In the genomic region with DNA sequence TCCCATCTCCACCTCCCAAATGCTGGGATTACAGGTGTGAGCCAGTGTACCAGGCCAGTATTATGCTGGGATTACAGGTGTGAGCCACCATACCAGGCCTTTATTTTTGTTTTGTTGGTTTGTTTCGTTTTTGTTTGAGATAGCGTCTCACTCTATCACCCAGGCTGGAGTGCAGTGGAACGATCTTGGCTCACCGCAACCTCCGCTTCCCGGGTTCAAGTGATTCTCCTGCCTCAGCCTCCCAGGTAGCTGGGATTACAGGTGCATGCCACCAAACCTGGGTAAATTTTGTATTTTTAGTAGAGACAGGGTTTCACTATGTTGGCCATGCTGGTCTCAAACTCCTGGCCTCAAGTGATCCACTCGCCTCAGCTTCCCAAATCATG, we compare ENCODE assay signal across 7 cellular contexts. TPM values are rescaled to one million over a fixed set of nuclear protein-coding genes. Genes with fewer than 3 reads are reported as not detected.
DNase-seq lines count a peak whose midpoint lies in the region; ATAC-seq and TF ChIP-seq lines count a peak whose summit lies in the region.
"Not testable (repeated sequence)": the region's sequence is repeated elsewhere in the genome, so short reads cannot be mapped to it uniquely, and the experiment has no call there.

No MANE protein-coding gene starts in this region.

- not testable (repeated sequence) for H4K20me1 ChIP-seq in HCT116 (ENCODE audit: insufficient read depth)

- H3K4me2 ChIP-seq in HCT116 (ENCODE audit: low read length), result peak overlapping the region; percentile 96

- BruUV-seq in HCT116 (replicated peaks; lab: Mats Ljungman, UMichigan), result not testable (repeated sequence)

- not testable (repeated sequence) for H3K79me2 ChIP-seq in HCT116 (ENCODE audit: insufficient read depth, low read length)

- not testable (repeated sequence) for H3K9me2 ChIP-seq in HCT116 (ENCODE audit: insufficient read depth)

- not testable (repeated sequence) for H3K36me3 ChIP-seq in HCT116 (ENCODE audit: control insufficient read depth in 1 of 2, insufficient read depth in 2 of 2, low read length in 2 of 2); breast epithelium; heart left ventricle

- not testable (repeated sequence) for H3K9me3 ChIP-seq in HCT116 (ENCODE audit: control insufficient read depth in 1 of 2, insufficient read depth in 1 of 2, low read depth in 1 of 2, low read length in 2 of 2); breast epithelium; heart left ventricle

- not testable (repeated sequence) for H3K36me3 Mint-ChIP-seq in activated T-cell treated with anti-CD3 and anti-CD28 coated beads, Interleukin-2, amount 50 U/mL, for 4 hours (ENCODE audit: insufficient read depth); naive thymus-derived CD8-positive, alpha-beta T cell
- peaks cover 14% of the 10 kb centered on the region for H3K36me3 Mint-ChIP-seq in stimulated activated effector memory CD8-positive, alpha-beta T cell treated with anti-CD3 and anti-CD28 coated beads, Interleukin-12 subunit alpha, Interleukin-12 subunit beta, amount 100 ng/mL, for 72 hours

- H3K4me3 Mint-ChIP-seq in activated T-cell treated with anti-CD3 and anti-CD28 coated beads, Interleukin-2, amount 50 U/mL, for 4 hours, result peak overlapping the region; percentile 86
- H3K4me3 Mint-ChIP-seq in naive thymus-derived CD8-positive, alpha-beta T cell, result peak overlapping the region in 9 of 10 donors; percentile 82 to 94 (median 90)
- H3K4me3 Mint-ChIP-seq in stimulated activated effector memory CD8-positive, alpha-beta T cell treated with anti-CD3 and anti-CD28 coated beads, Interleukin-12 subunit alpha, Interleukin-12 subunit beta, amount 100 ng/mL, for 72 hours, result peak overlapping the region; percentile 83

- not testable (repeated sequence) for ATAC-seq in HCT116; activated T-cell treated with anti-CD3 and anti-CD28 coated beads, Interleukin-2, amount 50 U/mL, for 4 hours; heart left ventricle; naive thymus-derived CD8-positive, alpha-beta T cell; stimulated activated effector memory CD8-positive, alpha-beta T cell treated with anti-CD3 and anti-CD28 coated beads, Interleukin-12 subunit alpha, Interleukin-12 subunit beta, amount 100 ng/mL, for 72 hours

- TF ChIP-seq RAD21 in HCT116 (IDR thresholded peaks at IDR 0.05; ENCODE audit: low read depth), result not testable (repeated sequence)

- 92 to 97% (median 94%) methylated on average over 7 of the region's 7 CpGs for WGBS in heart left ventricle, 4 donors

- POLR2A ChIA-PET in HCT116 (lab: Charles Lee), result interaction anchor here (0.7 to 9.2 kb wide), 3 partner anchors 12 to 72 kb away, joined by 3 to 166 read pairs (median 11); partner anchors contain the start of gene DDIT4
- POLR2A ChIA-PET in RWPE1 (lab: Yijun Ruan, JAX; ENCODE audit: low non-redundant PET), result not testable (repeated sequence)
- POLR2A ChIA-PET in naive thymus-derived CD8-positive, alpha-beta T cell (lab: Charles Lee), result interaction anchor here (0.5 to 3.3 kb wide), 9 partner anchors 8 to 124 kb away, joined by 3 to 46 read pairs (median 13); partner anchors contain the start of gene DDIT4

- not testable (repeated sequence) for TF ChIP-seq CTCF in HCT116 (IDR thresholded peaks at IDR 0.05 in 2 of 3, conservative IDR thresholded peaks at IDR 0.05 in 1 of 3; ENCODE audit: borderline replicate concordance in 1 of 3, insufficient read depth in 1 of 3, low read depth in 2 of 3, low read length in 2 of 3); RWPE1 (conservative IDR thresholded peaks at IDR 0.05; ENCODE audit: low read depth); breast epithelium (IDR thresholded peaks at IDR 0.05); heart left ventricle (IDR thresholded peaks at IDR 0.05)

- peak overlapping the region; percentile 14 for H2AFZ ChIP-seq in HCT116 (ENCODE audit: low read depth, low read length, poor library complexity, severe bottlenecking)

- intact Hi-C loops in HCT116 (cut with micrococcal nuclease); breast epithelium (cut with DNase I; ENCODE audit: low total_unique reads): not testable (repeated sequence)
- intact Hi-C loops in heart left ventricle (cut with DNase I), result loop anchor here in 1 of 10 donors (5.0 kb wide), 1 partner anchor 70 kb away; no protein-coding TSS in a partner anchor

- peak overlapping the region; percentile 87 to 99 (median 94) for H3K27ac Mint-ChIP-seq in naive thymus-derived CD8-positive, alpha-beta T cell
- H3K27ac Mint-ChIP-seq in stimulated activated effector memory CD8-positive, alpha-beta T cell treated with anti-CD3 and anti-CD28 coated beads, Interleukin-12 subunit alpha, Interleukin-12 subunit beta, amount 100 ng/mL, for 72 hours, result peak overlapping the region; percentile 99

- H3K27ac ChIP-seq in HCT116 (ENCODE audit: low read depth, low read length), result peak overlapping the region; percentile 86
- H3K27ac ChIP-seq in RWPE1, result peak overlapping the region; percentile 100
- H3K27ac ChIP-seq in breast epithelium, result peak overlapping the region; percentile 93 to 95
- peak overlapping the region in 8 of 12 donors; percentile 83 to 98 (median 93) for H3K27ac ChIP-seq in heart left ventricle

- peak overlapping the region; percentile 66; the same call in 1 of the 2 replicates for H3K9ac ChIP-seq in HCT116 (ENCODE audit: low read length)

- H3K4me1 Mint-ChIP-seq in activated T-cell treated with anti-CD3 and anti-CD28 coated beads, Interleukin-2, amount 50 U/mL, for 4 hours (ENCODE audit: low read depth), result peaks cover 55% of the 10 kb centered on the region
- H3K4me1 Mint-ChIP-seq in naive thymus-derived CD8-positive, alpha-beta T cell, result peaks cover 30 to 72% (median 67%) of the 10 kb centered on the region in 4 donors
- H3K4me1 Mint-ChIP-seq in stimulated activated effector memory CD8-positive, alpha-beta T cell treated with anti-CD3 and anti-CD28 coated beads, Interleukin-12 subunit alpha, Interleukin-12 subunit beta, amount 100 ng/mL, for 72 hours, result peaks cover 50% of the 10 kb centered on the region

- not testable (repeated sequence) for H3K9me3 Mint-ChIP-seq in activated T-cell treated with anti-CD3 and anti-CD28 coated beads, Interleukin-2, amount 50 U/mL, for 4 hours; naive thymus-derived CD8-positive, alpha-beta T cell; stimulated activated effector memory CD8-positive, alpha-beta T cell treated with anti-CD3 and anti-CD28 coated beads, Interleukin-12 subunit alpha, Interleukin-12 subunit beta, amount 100 ng/mL, for 72 hours

- not testable (repeated sequence) for DNase-seq in HCT116 (ENCODE audit: low read depth, low spot score); RWPE1 (ENCODE audit: low spot score); activated T-cell treated with anti-CD3 and anti-CD28 coated beads, Interleukin-2, amount 50 U/mL, for 4 hours; breast epithelium (ENCODE audit: low spot score in 2 of 2); heart left ventricle; naive thymus-derived CD8-positive, alpha-beta T cell; stimulated activated effector memory CD8-positive, alpha-beta T cell treated with anti-CD3 and anti-CD28 coated beads, Interleukin-12 subunit alpha, Interleukin-12 subunit beta, amount 100 ng/mL, for 72 hours (ENCODE audit: low spot score in 2 of 2)

- TF ChIP-seq POLR2A in HCT116 (IDR thresholded peaks at IDR 0.05; ENCODE audit: borderline replicate concordance, extremely low read depth, insufficient read depth, insufficient read length); breast epithelium (IDR thresholded peaks at IDR 0.05); heart left ventricle (IDR thresholded peaks at IDR 0.05): not testable (repeated sequence)

- not testable (repeated sequence) for H3K4me3 ChIP-seq in HCT116 (replicated peaks in 1 of 2; ENCODE audit: low read depth in 1 of 2, low read length in 2 of 2); breast epithelium
- peak overlapping the region in 1 of 12 donors; percentile 66 for H3K4me3 ChIP-seq in heart left ventricle

- RAD21 ChIA-PET in HCT116 (lab: Charles Lee; ENCODE audit: low non-redundant PET in 1 of 2, low total read pairs in 2 of 2, uncharacterized antibody in 2 of 2, unreplicated experiment in 2 of 2), result not testable (repeated sequence)

- H3K27me3 Mint-ChIP-seq in activated T-cell treated with anti-CD3 and anti-CD28 coated beads, Interleukin-2, amount 50 U/mL, for 4 hours (ENCODE audit: low read depth); naive thymus-derived CD8-positive, alpha-beta T cell: not testable (repeated sequence)

- H3K4me1 ChIP-seq in HCT116 (ENCODE audit: control insufficient read depth in 1 of 2, insufficient read depth in 2 of 2, low read length in 2 of 2) (peaks cover 44 to 72% of the 10 kb centered on the region in 2 experiments), breast epithelium (peaks cover 20% of the 10 kb centered on the region in 2 donors), heart left ventricle (peaks cover 13 to 67% (median 37%) of the 10 kb centered on the region in 12 donors)

- H3K27me3 ChIP-seq in HCT116 (ENCODE audit: insufficient read depth, low read length); breast epithelium; heart left ventricle: not testable (repeated sequence)

- CTCF ChIA-PET in HCT116 (lab: Charles Lee), result not testable (repeated sequence)
- CTCF ChIA-PET in RWPE1 (lab: Yijun Ruan, JAX), result interaction anchor here (2.7 kb wide), 1 partner anchor 13 kb away, joined by 16 read pairs; the partner anchor contains the start of gene DDIT4

RNA-seq across cellular contexts. Expression of gene DDIT4, which starts 11.7 kb away (rescaled TPM):
- total RNA-seq in HCT116 (2021; ENCODE audit: unreplicated experiment) (462 TPM), breast epithelium (100 to 1,000 TPM; 183 to 555 (median 341) TPM), heart left ventricle (10 to 100 TPM; 14.6 to 68.2 (median 40.4) TPM)
- 1,030 and 1,103 TPM in 2 replicates for polyA plus RNA-seq in HCT116 (2012)
- total RNA-seq in activated T-cell treated with anti-CD3 and anti-CD28 coated beads, Interleukin-2, amount 50 U/mL, for 4 hours, result 100 to 1,000 TPM; 240 to 268 (median 263) TPM
- polyA plus RNA-seq in heart left ventricle, result 100 to 1,000 TPM in 1 of 2 donors, 10 to 100 TPM in 1; 59.4 to 112 TPM
- total RNA-seq in naive thymus-derived CD8-positive, alpha-beta T cell, result 10 to 100 TPM; 23.8 to 29.6 TPM
- 100 to 1,000 TPM in 2 of 3 donors, 10 to 100 TPM in 1; 68.0 to 190 (median 189) TPM for polyA plus RNA-seq in naive thymus-derived CD8-positive, alpha-beta T cell

RNA-seq across cellular contexts. Expression of gene ASCC1, which starts 45.9 kb away (rescaled TPM):
- total RNA-seq in HCT116 (2021; ENCODE audit: unreplicated experiment), result 34.5 TPM
- 21.8 and 28.4 TPM in 2 replicates for polyA plus RNA-seq in HCT116 (2012)
- 10 to 100 TPM; 33.8 to 37.0 (median 34.3) TPM for total RNA-seq in activated T-cell treated with anti-CD3 and anti-CD28 coated beads, Interleukin-2, amount 50 U/mL, for 4 hours
- 10 to 100 TPM; 28.5 to 42.9 (median 29.6) TPM for total RNA-seq in breast epithelium
- total RNA-seq in heart left ventricle, result 10 to 100 TPM; 26.4 to 44.8 (median 35.3) TPM
- 10 to 100 TPM; 12.0 to 49.6 TPM for polyA plus RNA-seq in heart left ventricle
- 10 to 100 TPM; 23.8 to 24.7 TPM for total RNA-seq in naive thymus-derived CD8-positive, alpha-beta T cell
- polyA plus RNA-seq in naive thymus-derived CD8-positive, alpha-beta T cell, result 10 to 100 TPM; 21.2 to 44.4 (median 31.4) TPM

RNA-seq across cellular contexts. Expression of gene ANAPC16, which starts 46.2 kb away (rescaled TPM):
- total RNA-seq in HCT116 (2021; ENCODE audit: unreplicated experiment) (71.1 TPM), breast epithelium (100 to 1,000 TPM; 104 to 155 (median 112) TPM), heart left ventricle (100 to 1,000 TPM; 135 to 237 (median 179) TPM)
- 64.1 and 72.3 TPM in 2 replicates for polyA plus RNA-seq in HCT116 (2012)
- 10 to 100 TPM; 83.5 to 86.9 (median 84.3) TPM for total RNA-seq in activated T-cell treated with anti-CD3 and anti-CD28 coated beads, Interleukin-2, amount 50 U/mL, for 4 hours
- 100 to 1,000 TPM; 124 to 242 TPM for polyA plus RNA-seq in heart left ventricle
- 100 to 1,000 TPM; 121 to 128 TPM for total RNA-seq in naive thymus-derived CD8-positive, alpha-beta T cell
- 100 to 1,000 TPM; 419 to 453 (median 444) TPM for polyA plus RNA-seq in naive thymus-derived CD8-positive, alpha-beta T cell
